ENCODE assay signal across 8 cellular contexts in the genomic region with DNA sequence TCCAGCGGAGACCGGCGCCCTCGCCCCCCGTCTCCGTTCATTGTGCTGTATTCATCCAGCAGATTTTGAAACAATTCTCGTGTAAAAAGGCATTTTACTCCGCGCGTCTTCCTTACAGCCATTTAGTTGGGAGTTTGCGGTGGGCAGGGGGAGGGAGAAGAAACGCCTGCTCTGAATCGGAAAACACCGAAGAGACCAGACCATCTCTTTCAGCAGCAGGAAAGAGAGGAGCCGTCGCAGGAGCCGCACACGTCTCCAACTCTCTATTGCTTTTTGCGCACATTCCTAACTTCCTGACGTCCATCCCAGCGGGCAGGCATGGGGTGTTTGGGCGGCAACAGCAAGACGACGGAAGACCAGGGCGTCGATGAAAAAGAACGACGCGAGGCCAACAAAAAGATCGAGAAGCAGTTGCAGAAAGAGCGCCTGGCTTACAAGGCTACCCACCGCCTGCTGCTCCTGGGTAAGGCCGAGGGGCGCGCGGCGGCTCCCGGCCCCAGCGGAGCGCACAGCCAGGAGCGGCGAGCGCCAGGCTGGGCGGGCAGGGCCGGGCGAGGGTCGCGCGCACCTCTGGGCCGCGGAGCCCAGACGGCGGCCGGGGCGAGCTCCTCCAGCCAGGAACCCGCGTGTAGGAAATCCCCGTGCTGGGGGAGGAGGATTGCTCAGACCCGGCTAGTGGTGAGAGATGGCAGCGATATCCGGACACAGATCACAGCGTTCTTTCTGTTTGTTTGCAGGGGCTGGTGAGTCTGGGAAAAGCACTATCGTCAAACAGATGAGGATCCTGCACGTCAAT.
DNase-seq lines count a peak whose midpoint lies in the region; ATAC-seq and TF ChIP-seq lines count a peak whose summit lies in the region.

No MANE protein-coding gene starts in this region.

- TF ChIP-seq CTCF in HFFc6 (IDR thresholded peaks at IDR 0.05) (no peak), glutamatergic neuron (IDR thresholded peaks at IDR 0.05; ENCODE audit: partially characterized antibody, unreplicated experiment) (no peak)

- H3K4me1 Mint-ChIP-seq in HFFc6 (ENCODE audit: low read depth) (peaks cover 7% of the 10 kb centered on the region), glutamatergic neuron (ENCODE audit: low read depth, unreplicated experiment) (peaks cover 3% of the 10 kb centered on the region)

- ATAC-seq in sciatic nerve (peak; percentile 22), GM18502 (IDR thresholded peaks at IDR 0.05; ENCODE audit: poor library complexity, unreplicated experiment) (no peak), HG02840 (IDR thresholded peaks at IDR 0.05; ENCODE audit: low FRiP score, unreplicated experiment) (no peak)

- H3K36me3 Mint-ChIP-seq in HFFc6 (ENCODE audit: low read depth) (0 out of 2 replicates have a peak, but pooled peaks cover 4% of the 10 kb centered on the region), glutamatergic neuron (ENCODE audit: unreplicated experiment) (peaks cover 8% of the 10 kb centered on the region)

- H3K9me3 Mint-ChIP-seq in HFFc6, result no peaks in the 10 kb centered on the region; the same call in 1 of the 2 replicates
- H3K9me3 Mint-ChIP-seq in glutamatergic neuron (ENCODE audit: unreplicated experiment), result peaks cover 11% of the 10 kb centered on the region

- intact Hi-C loops in sciatic nerve (cut with DNase I), result no loop called here

- no peak for DNase-seq in HFFc6
- peak; percentile 24 for DNase-seq in T1000 (lab: John Stamatoyannopoulos, UW)
- DNase-seq in glutamatergic neuron, result peak; percentile 60
- DNase-seq in sciatic nerve (ENCODE audit: low spot score), result no peak
- no peak for DNase-seq in HPDE6-E6E7 (ENCODE audit: extremely low spot score)
- no peak for DNase-seq in NCI-H146 treated with DMSO at 0.1 percent for 48 hours (lab: John Stamatoyannopoulos, UW; ENCODE audit: unreplicated experiment)

- H3K27ac Mint-ChIP-seq in HFFc6 (no peak overlapping the region), glutamatergic neuron (ENCODE audit: unreplicated experiment) (peak overlapping the region; percentile 41)

- H3K4me3 Mint-ChIP-seq in HFFc6, result peak overlapping the region; percentile 23; the same call in 1 of the 2 replicates
- H3K4me3 Mint-ChIP-seq in glutamatergic neuron (ENCODE audit: unreplicated experiment), result peak overlapping the region; percentile 91

- H3K27me3 Mint-ChIP-seq in HFFc6 (ENCODE audit: insufficient read depth) (peaks cover 25% of the 10 kb centered on the region), glutamatergic neuron (ENCODE audit: unreplicated experiment) (peaks cover 16% of the 10 kb centered on the region)

Comparison
In these comparisons a context has a peak if more than half of its experiments do, and no peak if none do; other contexts are left out.
1. DNase-seq: peak in T1000 (single experiment) and glutamatergic neuron (single experiment); none in HFFc6 (single experiment), sciatic nerve (single experiment), HPDE6-E6E7 (single experiment) and NCI-H146 treated with DMSO at 0.1 percent for 48 hours (single experiment).